In the genomic region with DNA sequence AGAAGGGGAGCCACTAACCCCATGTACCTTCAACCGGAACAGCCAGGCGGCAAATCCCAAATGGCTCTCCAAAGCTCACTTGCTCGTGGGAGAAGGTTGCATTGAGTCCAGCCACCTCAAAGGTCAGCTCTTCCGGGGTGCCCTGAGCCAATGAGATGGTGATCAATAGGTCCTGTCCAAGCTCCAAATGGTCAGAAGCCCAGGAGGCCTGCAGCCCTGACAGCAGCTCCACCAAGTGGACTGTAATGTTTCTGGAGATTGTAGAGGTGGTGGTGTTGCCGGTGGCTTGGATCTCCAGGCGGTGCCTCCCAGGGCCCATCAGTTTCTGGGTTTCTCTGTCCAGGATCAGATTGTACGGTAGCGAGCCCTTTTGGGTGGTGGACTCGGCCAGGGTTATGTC, we compare ENCODE assay signal across 17 cellular contexts. TPM values are rescaled to one million over a fixed set of nuclear protein-coding genes. Genes with fewer than 3 reads are reported as not detected.
DNase-seq lines count a peak whose midpoint lies in the region; ATAC-seq, FAIRE-seq and TF ChIP-seq lines count a peak whose summit lies in the region.
"Had no signal": no experiment of that assay in that cellular context is flagged by ENCODE, and none has a peak within 500 bp of the region (broad histone marks: within the 10 kb centered on the region; RNA-seq: fewer than 3 reads in every experiment).

No MANE protein-coding gene starts in this region.

- H3K27ac ChIP-seq in A549 = no peak overlapping the region
- no peak overlapping the region for H3K27ac ChIP-seq in GM23248
- H3K27ac ChIP-seq: body of pancreas had no signal

- no peaks in the 10 kb centered on the region for H4K20me1 ChIP-seq in GM23248 (ENCODE audit: insufficient read depth)

- no peaks in the 10 kb centered on the region for H3K4me1 ChIP-seq in A549
- H3K4me1 ChIP-seq in GM23248 (ENCODE audit: insufficient read depth) = no peaks in the 10 kb centered on the region
- H3K4me1 ChIP-seq: BE2C, body of pancreas had no signal

- H3K4me2 ChIP-seq in A549 (no peak overlapping the region), GM23248 (ENCODE audit: unreplicated experiment) (no peak overlapping the region)

- H3K9ac ChIP-seq in GM23248 = no peak overlapping the region

- no peak for TF ChIP-seq POLR2A in A549 (IDR thresholded peaks at IDR 0.05; ENCODE audit: low read length)

- no peak for TF ChIP-seq EP300 in A549 (IDR thresholded peaks at IDR 0.05)

- H3K9me3 ChIP-seq in A549 (no peaks in the 10 kb centered on the region), GM23248 (ENCODE audit: low read depth) (no peaks in the 10 kb centered on the region)
- H3K9me3 ChIP-seq: BE2C, body of pancreas had no signal

- CTCF ChIA-PET in A549 (lab: Yijun Ruan, JAX) = interaction anchor here (0.7 to 1.6 kb wide), 2 partner anchors 34 to 38 kb away, joined by 4 to 5 read pairs; no protein-coding TSS in a partner anchor

- POLR2A ChIA-PET in A549 (lab: Yijun Ruan, JAX) = no interaction called here

- no peaks in the 10 kb centered on the region for H3K79me2 ChIP-seq in GM23248 (ENCODE audit: insufficient read depth)

- intact Hi-C loops in head of caudate nucleus (cut with DNase I) = loop anchor here (10.0 kb wide), 1 partner anchor 184 kb away; no protein-coding TSS in a partner anchor

- in situ Hi-C loops in GM23248 (cut with MboI) = no loop called here
- in situ Hi-C loops in astrocyte of the cerebellum (cut with HindIII; ENCODE audit: low sequenced_read_pairs) = no loop called here

- FAIRE-seq in A549 (lab: Jason Lieb, UNC) = no peak
- FAIRE-seq: urothelium cell line had no signal

- peak in 1 of 2 experiments; percentile 40 for DNase-seq in A549 (ENCODE audit: low read depth in 1 of 2, low spot score in 1 of 2)
- DNase-seq in GM23248 = peak; percentile 27
- no peak for DNase-seq in astrocyte of the cerebellum (ENCODE audit: low read depth)
- peak in 31 of 42 donors; percentile 13 to 80 (median 44) for DNase-seq in head of caudate nucleus
- no peak for DNase-seq in omental fat pad (ENCODE audit: low spot score)
- no peak for DNase-seq in NCI-H524 treated with DMSO at 0.1 percent for 48 hours (lab: John Stamatoyannopoulos, UW)
- DNase-seq in NCI-H2196 (lab: John Stamatoyannopoulos, UW; ENCODE audit: unreplicated experiment) = no peak
- DNase-seq: BE2C, body of pancreas, naive B cell, NCI-H526, SIG-M5 had no signal

- WGBS in A549 (ENCODE audit: missing lambda C conversion rate) = 65% methylated on average over 9 of the region's 9 CpGs
- WGBS in GM23248 (ENCODE audit: low coverage in 1 of 2, low lambda C conversion rate in 2 of 2, missing lambda C conversion rate in 2 of 2), 2 experiments = 60 to 64% methylated on average over 9 of the region's 9 CpGs

- no peak overlapping the region for H3K4me3 ChIP-seq in A549
- no peak overlapping the region for H3K4me3 ChIP-seq in GM23248
- no peak overlapping the region for H3K4me3 ChIP-seq in astrocyte of the cerebellum (ENCODE audit: low read depth, low read length)
- H3K4me3 ChIP-seq: body of pancreas had no signal

- TF ChIP-seq CTCF in A549 (IDR thresholded peaks at IDR 0.05) (no peak), astrocyte of the cerebellum (IDR thresholded peaks at IDR 0.05; ENCODE audit: low read depth, low read length, missing control alignments) (peak; percentile 16), omental fat pad (IDR thresholded peaks at IDR 0.05) (no peak)

- no peaks in the 10 kb centered on the region for H3K9me2 ChIP-seq in GM23248 (ENCODE audit: insufficient read depth)

- no peaks in the 10 kb centered on the region for H3K36me3 ChIP-seq in GM23248 (ENCODE audit: low read depth)
- H3K36me3 ChIP-seq: BE2C had no signal

- H2AFZ ChIP-seq in GM23248 = no peak overlapping the region

- ATAC-seq in A549 = peak; percentile 55 to 81; a peak in 3 of 6 replicates
- ATAC-seq in GM18870 (IDR thresholded peaks at IDR 0.05; ENCODE audit: unreplicated experiment) = no peak
- no peak for ATAC-seq in omental fat pad (ENCODE audit: low FRiP score)
- ATAC-seq: activated CD4-positive, CD25-positive, alpha-beta regulatory T cell treated with anti-CD3 and anti-CD28 coated beads, Interleukin-2, amount 50 U/mL, for 24 hours; body of pancreas had no signal

- TF ChIP-seq RAD21 in A549 (conservative IDR thresholded peaks at IDR 0.05 in 1 of 2, IDR thresholded peaks at IDR 0.05 in 1 of 2) = peak; percentile 35 to 63; a peak in 4 of 5 replicates

- H3F3A ChIP-seq in GM23248 (ENCODE audit: insufficient read depth) = no peaks in the 10 kb centered on the region

- peaks cover 13% of the 10 kb centered on the region for H3K27me3 ChIP-seq in GM23248 (replicated peaks; ENCODE audit: insufficient read depth)
- H3K27me3 ChIP-seq: BE2C, body of pancreas had no signal

TF ChIP-seq in A549, 52 proteins besides CTCF, POLR2A, EP300 and RAD21:
- TF ChIP-seq ZNF302 (CRISPR knock-in tag; IDR thresholded peaks at IDR 0.05) (no peak), FOXS1 (CRISPR knock-in tag; IDR thresholded peaks at IDR 0.05) (no peak), CEBPB (IDR thresholded peaks at IDR 0.05) (no peak), SREBF2 (IDR thresholded peaks at IDR 0.05) (no peak), SMC3 (IDR thresholded peaks at IDR 0.05) (no peak), RCOR1 (IDR thresholded peaks at IDR 0.05; ENCODE audit: low read depth, low read length) (no peak)
- TF ChIP-seq, protein P1, sequence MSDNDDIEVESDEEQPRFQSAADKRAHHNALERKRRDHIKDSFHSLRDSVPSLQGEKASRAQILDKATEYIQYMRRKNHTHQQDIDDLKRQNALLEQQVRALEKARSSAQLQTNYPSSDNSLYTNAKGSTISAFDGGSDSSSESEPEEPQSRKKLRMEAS (IDR thresholded peaks at IDR 0.05) = no peak

RNA-seq across cellular contexts. Expression of gene BCO1, which starts 39.9 kb away (rescaled TPM):
- polyA plus RNA-seq in A549 (2011; rRNA removed) (4.1 and 6.2 TPM in 2 replicates), A549 (2017; fragmentation: RNase III; extraction: RNeasy Plus Mini Kit Qiagen cat#74134 plus additional on column Dnase treatment) (3.9 to 6.6 TPM (median 5.0 TPM) in 3 replicates), GM23248 (2016; fragmentation: Nextera tagmentation; extraction: Ambion mirVana) (not detected in 2 replicates)
- 2.6 and 3.2 TPM in 2 replicates for polyA plus RNA-seq in A549 (2012; cell fraction: cytosol; rRNA removed)
- polyA plus RNA-seq in A549 (2012; cell fraction: nucleus; rRNA removed) = 2.0 TPM in 2 replicates
- polyA minus RNA-seq in A549 (2011; rRNA and poly(A)+ RNA removed) = 2.8 and 5.0 TPM in 2 replicates
- not detected in 2 replicates for total RNA-seq in GM23248 (2014; rRNA removed; shearing (Covaris generic))
- total RNA-seq in omental fat pad = under 1 TPM in 2 of 4 donors, not detected in 2; 0.28 to 0.36 TPM
- total RNA-seq: activated T-helper 2 cell treated with anti-CD3 and anti-CD28 coated beads, Interferon-gamma antibody, Interleukin-2, Interleukin-4, amounts not matched to agents 10 μg/mL and 5 μg/mL and 100 μg/mL, durations not matched to agents 14 hours and 24 hours and 36 hours; body of pancreas; skeletal muscle tissue had no signal

Comparison
In these comparisons a context has a peak if more than half of its experiments do, and no peak if none do; other contexts are left out.
1. ATAC-seq: peak in A549 (2 of 2); none in GM18870 (single experiment) and omental fat pad (single experiment).
2. DNase-seq: peak in GM23248 (single experiment) and head of caudate nucleus (31 of 42); none in astrocyte of the cerebellum (single experiment), omental fat pad (single experiment), NCI-H524 treated with DMSO at 0.1 percent for 48 hours (single experiment) and NCI-H2196 (single experiment).